21 cellular contexts compared by ENCODE assay signal in genomic region chrX:18252644-18253359, GRCh38.
DNase-seq lines count a peak whose midpoint lies in the region; ATAC-seq lines count a peak whose summit lies in the region.
"Had no signal": no experiment of that assay in that cellular context is flagged by ENCODE, and none has a peak within 500 bp of the region (broad histone marks: within the 10 kb centered on the region; RNA-seq: fewer than 3 reads in every experiment).

No MANE protein-coding gene starts in this region.

- DNase-seq in NCI-H1417 (lab: John Stamatoyannopoulos, UW) (peak in 2 of 3 experiments; percentile 6 to 28), NCI-H1417 treated with DMSO at 0.1 percent for 48 hours (lab: John Stamatoyannopoulos, UW) (no peak), SK-N-MC (ENCODE audit: low read depth, low spot score) (peak; percentile 20), fibroblast of peridontal ligament (ENCODE audit: extremely low read depth) (peak; percentile 28), skeletal muscle cell (ENCODE audit: low read depth) (peak; percentile 9), GM19238 (ENCODE audit: insufficient read length, low spot score) (no peak), SKM-1 treated with dmso at 0.1 percent for 144 hours (lab: John Stamatoyannopoulos, UW; ENCODE audit: unreplicated experiment) (no peak)
- DNase-seq in effector memory CD8-positive, alpha-beta T cell, result no peak
- DNase-seq: activated CD4-positive, alpha-beta memory T cell treated with anti-CD3 and anti-CD28 coated beads, Interleukin-2, amount 10 ng/mL, durations not matched to agents 7 days and 5 days; amygdala; COR-L47; effector memory CD4-positive, alpha-beta T cell; heart right ventricle; HFFc6; MG63; NCI-H1694; SK-N-SH; substantia nigra; T-helper 9 cell had no signal

- H3K27ac Mint-ChIP-seq in effector memory CD8-positive, alpha-beta T cell, result no peak overlapping the region
- H3K27ac Mint-ChIP-seq: activated CD4-positive, alpha-beta memory T cell treated with anti-CD3 and anti-CD28 coated beads, Interleukin-2, amount 10 ng/mL, durations not matched to agents 7 days and 5 days; HFFc6 had no signal

- no peak overlapping the region for H3K9ac ChIP-seq in SK-N-MC (ENCODE audit: insufficient read length)
- H3K9ac ChIP-seq: SK-N-SH had no signal

- no peak overlapping the region for H3K27ac ChIP-seq in SK-N-MC
- H3K27ac ChIP-seq: 22Rv1, heart right ventricle, neutrophil had no signal

- no peaks in the 10 kb centered on the region for H3K9me3 Mint-ChIP-seq in effector memory CD8-positive, alpha-beta T cell
- H3K9me3 Mint-ChIP-seq: activated CD4-positive, alpha-beta memory T cell treated with anti-CD3 and anti-CD28 coated beads, Interleukin-2, amount 10 ng/mL, durations not matched to agents 7 days and 5 days; HFFc6 had no signal

- no peaks in the 10 kb centered on the region for H3K4me1 Mint-ChIP-seq in effector memory CD8-positive, alpha-beta T cell (ENCODE audit: low read depth in 2 of 2)
- H3K4me1 Mint-ChIP-seq: activated CD4-positive, alpha-beta memory T cell treated with anti-CD3 and anti-CD28 coated beads, Interleukin-2, amount 10 ng/mL, durations not matched to agents 7 days and 5 days had no signal

- ATAC-seq in effector memory CD8-positive, alpha-beta T cell (replicated peaks), result no peak
- ATAC-seq: heart right ventricle had no signal

- H3K27me3 Mint-ChIP-seq in effector memory CD8-positive, alpha-beta T cell, result no peaks in the 10 kb centered on the region
- H3K27me3 Mint-ChIP-seq: activated CD4-positive, alpha-beta memory T cell treated with anti-CD3 and anti-CD28 coated beads, Interleukin-2, amount 10 ng/mL, durations not matched to agents 7 days and 5 days had no signal

- H3K36me3 ChIP-seq in SK-N-MC (ENCODE audit: insufficient read depth, low read length), result peaks cover 2% of the 10 kb centered on the region
- H3K36me3 ChIP-seq: heart right ventricle, MG63, neutrophil had no signal

- H3K9me3 ChIP-seq in SK-N-MC (ENCODE audit: low read depth, low read length), result no peaks in the 10 kb centered on the region
- H3K9me3 ChIP-seq: heart right ventricle, MG63, neutrophil, SK-N-SH had no signal

- no peaks in the 10 kb centered on the region for H3K36me3 Mint-ChIP-seq in effector memory CD8-positive, alpha-beta T cell (ENCODE audit: insufficient read depth)

- H3K4me3 ChIP-seq in SK-N-MC (no peak overlapping the region), skeletal muscle cell (ENCODE audit: low read depth, low read length) (no peak overlapping the region)
- H3K4me3 ChIP-seq: heart right ventricle, MG63 had no signal

- no peak overlapping the region for H3K4me3 Mint-ChIP-seq in effector memory CD8-positive, alpha-beta T cell
- H3K4me3 Mint-ChIP-seq: activated CD4-positive, alpha-beta memory T cell treated with anti-CD3 and anti-CD28 coated beads, Interleukin-2, amount 10 ng/mL, durations not matched to agents 7 days and 5 days; HFFc6 had no signal

Comparison
In these comparisons a context has a peak if more than half of its experiments do, and no peak if none do; other contexts are left out.
1. DNase-seq: peak in NCI-H1417 (2 of 3), SK-N-MC (single experiment), fibroblast of peridontal ligament (single experiment) and skeletal muscle cell (single experiment); none in NCI-H1417 treated with DMSO at 0.1 percent for 48 hours (single experiment), GM19238 (single experiment), SKM-1 treated with dmso at 0.1 percent for 144 hours (single experiment) and effector memory CD8-positive, alpha-beta T cell (0 of 3).